Comparison of ENCODE assay signal across 8 cellular contexts in genomic region chr7:518630-519428, GRCh38. TPM values are rescaled to one million over a fixed set of nuclear protein-coding genes. Genes with fewer than 3 reads are reported as not detected.
DNase-seq lines count a peak whose midpoint lies in the region; ATAC-seq and TF ChIP-seq lines count a peak whose summit lies in the region.

No MANE protein-coding gene starts in this region.

- ATAC-seq in HG03469 (IDR thresholded peaks at IDR 0.05; ENCODE audit: unreplicated experiment): no peak

- TF ChIP-seq CTCF in testis (IDR thresholded peaks at IDR 0.05): no peak

- no peaks in the 10 kb centered on the region for H3K36me3 ChIP-seq in testis (ENCODE audit: low read depth, missing control alignments)

- H3K27ac ChIP-seq in testis: peak overlapping the region; percentile 50 to 79

- 1 to 2% methylated on average over 15 to 68 of the region's 84 CpGs for WGBS in testis, 2 donors

- intact Hi-C loops in testis (cut with DNase I; ENCODE audit: low total_unique reads): no loop called here

- peaks cover 44% of the 10 kb centered on the region for H3K4me1 ChIP-seq in testis

- DNase-seq in NOMO-1 (lab: John Stamatoyannopoulos, UW; ENCODE audit: unreplicated experiment in 2 of 2): peak; percentile 31 to 65
- DNase-seq in NOMO-1 treated with dmso at 0.1 percent for 144 hours (lab: John Stamatoyannopoulos, UW; ENCODE audit: unreplicated experiment): no peak
- DNase-seq in NCI-H1694 treated with DMSO at 0.1 percent for 48 hours (lab: John Stamatoyannopoulos, UW): peak; percentile 43
- peak; percentile 65 to 72 for DNase-seq in activated T-cell treated with anti-CD3 and anti-CD28 coated beads, Interleukin-2, amount 50 U/mL, for 48 hours
- peak; percentile 60 for DNase-seq in fibroblast of peridontal ligament (ENCODE audit: extremely low read depth)
- peak; percentile 91 for DNase-seq in myocyte (ENCODE audit: low read depth)
- peak; percentile 80 for DNase-seq in testis

- H3K27me3 ChIP-seq in testis: no peaks in the 10 kb centered on the region

- no peaks in the 10 kb centered on the region for H3K9me3 ChIP-seq in testis

- peak overlapping the region; percentile 60 to 72 for H3K4me3 ChIP-seq in testis

- TF ChIP-seq POLR2A in testis (IDR thresholded peaks at IDR 0.05): no peak

RNA-seq across cellular contexts. Expression of gene PDGFA, which starts 0.8 kb away (rescaled TPM):
- total RNA-seq in myocyte (38.6 and 48.4 TPM in 2 replicates), testis (10 to 100 TPM; 13.8 TPM)
- 46.7 TPM for polyA plus RNA-seq in myocyte (2012)
- 7.2 TPM for polyA plus RNA-seq in testis (ENCODE audit: insufficient read depth, low read depth, low replicate concordance)
